In the genomic region with DNA sequence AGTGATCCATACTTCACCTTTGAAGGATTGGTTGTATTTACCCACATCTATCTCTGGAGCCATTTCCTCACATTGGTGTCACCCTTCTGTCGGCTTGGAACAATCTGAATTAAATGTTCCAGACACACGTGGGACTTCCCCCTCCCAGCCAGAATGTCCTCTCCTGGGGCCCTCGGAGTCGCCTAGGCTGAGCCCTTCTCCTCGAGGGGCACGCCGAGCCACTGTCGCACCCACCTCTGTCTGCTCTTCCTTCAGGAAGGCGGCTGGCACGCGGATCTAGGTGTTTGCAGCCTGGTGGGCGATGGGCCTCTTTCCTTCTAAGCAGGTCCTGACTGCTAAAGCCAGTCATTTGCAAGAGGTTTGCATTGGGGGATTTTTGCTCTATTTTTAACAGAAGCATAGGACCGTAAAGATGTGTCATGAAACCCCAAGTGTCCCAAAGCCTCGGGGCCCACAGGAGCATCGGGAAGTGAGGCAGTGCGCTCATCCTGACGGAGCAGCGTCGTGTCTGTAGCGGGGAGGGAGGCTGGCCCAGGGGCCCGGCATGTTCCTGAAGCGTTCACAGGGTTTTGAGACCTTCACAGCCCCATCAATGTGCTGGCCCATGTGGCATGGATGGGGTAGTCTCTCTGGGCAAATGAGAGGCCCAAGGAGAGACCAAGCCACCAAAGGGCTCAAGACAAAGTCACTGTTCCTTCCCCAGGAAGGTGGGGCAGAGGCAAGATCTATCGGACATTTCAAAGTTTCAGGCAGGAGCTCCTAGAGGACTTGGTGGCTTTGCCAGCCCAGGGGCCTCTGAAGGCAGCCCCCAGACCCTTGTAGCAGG, we compare ENCODE assay signal across 25 cellular contexts.
A peak's percentile ranks its signal among the peaks of the same experiment; 100 is the strongest.
DNase-seq lines count a peak whose midpoint lies in the region; ATAC-seq and TF ChIP-seq lines count a peak whose summit lies in the region.
"Had no signal": no experiment of that assay in that cellular context is flagged by ENCODE, and none has a peak within 500 bp of the region (broad histone marks: within the 10 kb centered on the region; RNA-seq: fewer than 3 reads in every experiment).

No MANE protein-coding gene starts in this region.

- H3K79me2 ChIP-seq in neural progenitor cell (ENCODE audit: low read depth): no peaks in the 10 kb centered on the region

- no peak overlapping the region for H3K9ac ChIP-seq in neural progenitor cell

- H3K36me3 ChIP-seq in neural progenitor cell: no peaks in the 10 kb centered on the region

- DNase-seq in GM10266 (ENCODE audit: extremely low spot score): peak; percentile 64
- no peak for DNase-seq in neural progenitor cell (ENCODE audit: low spot score)
- DNase-seq in ureter (ENCODE audit: low spot score): no peak
- DNase-seq in activated CD4-positive, alpha-beta T cell treated with anti-CD3 and anti-CD28 coated beads, Interleukin-2, amount 50 U/mL, for 4 hours: no peak
- DNase-seq in DMS53 (lab: John Stamatoyannopoulos, UW): no peak
- no peak for DNase-seq in middle frontal gyrus (ENCODE audit: extremely low spot score, low spot score)
- DNase-seq: activated CD4-positive, alpha-beta T cell treated with anti-CD3 and anti-CD28 coated beads, Interleukin-2, amount 10 ng/mL, durations not matched to agents 7 days and 5 days; activated CD8-positive, alpha-beta memory T cell treated with anti-CD3 and anti-CD28 coated beads, Interleukin-2, amount 50 U/mL, for 48 hours; activated gamma-delta T cell treated with Interleukin-2 at 50 U/mL for 16 hours; amniotic stem cell; dermis blood vessel endothelial cell; DND-41; heart right ventricle; KBM-7; NCI-H187; NCI-H748 treated with DMSO at 0.1 percent for 48 hours; OCI-M1; SHP77; stimulated activated CD4-positive, alpha-beta T cell treated with anti-CD3 and anti-CD28 coated beads, Interleukin-2, amount 100 ng/mL, for 48 hours; transverse colon had no signal

- H3K36me3 Mint-ChIP-seq in neural progenitor cell: peaks cover 5% of the 10 kb centered on the region

- H4K20me1 ChIP-seq in neural progenitor cell (ENCODE audit: low read depth): no peaks in the 10 kb centered on the region

- no peak overlapping the region for H3K27ac ChIP-seq in neural progenitor cell
- H3K27ac ChIP-seq: heart right ventricle, skin epidermis, transverse colon had no signal

- no peak overlapping the region for H2AFZ ChIP-seq in neural progenitor cell (replicated peaks)

- TF ChIP-seq CTCF in GM10266 (IDR thresholded peaks at IDR 0.05; ENCODE audit: control insufficient read depth, insufficient read depth, low read depth, missing control alignments) (no peak), neural progenitor cell (IDR thresholded peaks at IDR 0.05) (no peak)

- no peaks in the 10 kb centered on the region for H3K9me3 ChIP-seq in neural progenitor cell (ENCODE audit: low read depth)
- H3K9me3 ChIP-seq: heart right ventricle, transverse colon had no signal

- no peaks in the 10 kb centered on the region for H3K27me3 ChIP-seq in neural progenitor cell
- H3K27me3 ChIP-seq: heart right ventricle, transverse colon had no signal

- no peaks in the 10 kb centered on the region for H3K9me3 Mint-ChIP-seq in neural progenitor cell
- H3K9me3 Mint-ChIP-seq: activated CD4-positive, alpha-beta T cell treated with anti-CD3 and anti-CD28 coated beads, Interleukin-2, amount 10 ng/mL, durations not matched to agents 7 days and 5 days; stimulated activated naive CD8-positive, alpha-beta T cell treated with anti-CD3 and anti-CD28 coated beads, Interleukin-15, Interleukin-2, amounts not matched to agents 100 ng/mL and 50 ng/mL, for 24 hours had no signal

- ATAC-seq in GM19351 (IDR thresholded peaks at IDR 0.05; ENCODE audit: unreplicated experiment): peak; percentile 66
- ATAC-seq in HG03442 (IDR thresholded peaks at IDR 0.05; ENCODE audit: unreplicated experiment): peak; percentile 39
- ATAC-seq: heart right ventricle, left lobe of liver had no signal

- H3K27me3 Mint-ChIP-seq in neural progenitor cell (ENCODE audit: insufficient read depth, low read depth): peaks cover 5% of the 10 kb centered on the region
- H3K27me3 Mint-ChIP-seq: activated CD4-positive, alpha-beta T cell treated with anti-CD3 and anti-CD28 coated beads, Interleukin-2, amount 10 ng/mL, durations not matched to agents 7 days and 5 days; stimulated activated naive CD8-positive, alpha-beta T cell treated with anti-CD3 and anti-CD28 coated beads, Interleukin-15, Interleukin-2, amounts not matched to agents 100 ng/mL and 50 ng/mL, for 24 hours had no signal

- H3F3A ChIP-seq in neural progenitor cell (ENCODE audit: low read depth): no peaks in the 10 kb centered on the region

- no peak overlapping the region for H3K4me2 ChIP-seq in neural progenitor cell

- H3K27ac Mint-ChIP-seq in neural progenitor cell: peak overlapping the region; percentile 33
- H3K27ac Mint-ChIP-seq: activated CD4-positive, alpha-beta T cell treated with anti-CD3 and anti-CD28 coated beads, Interleukin-2, amount 10 ng/mL, durations not matched to agents 7 days and 5 days; stimulated activated naive CD8-positive, alpha-beta T cell treated with anti-CD3 and anti-CD28 coated beads, Interleukin-15, Interleukin-2, amounts not matched to agents 100 ng/mL and 50 ng/mL, for 24 hours had no signal

- H3K4me1 ChIP-seq in neural progenitor cell: no peaks in the 10 kb centered on the region
- H3K4me1 ChIP-seq: heart right ventricle, transverse colon had no signal

- H3K4me3 ChIP-seq in neural progenitor cell: no peak overlapping the region
- H3K4me3 ChIP-seq: heart right ventricle, skin epidermis, transverse colon had no signal

- H3K4me3 Mint-ChIP-seq in neural progenitor cell: no peak overlapping the region
- H3K4me3 Mint-ChIP-seq: activated CD4-positive, alpha-beta T cell treated with anti-CD3 and anti-CD28 coated beads, Interleukin-2, amount 10 ng/mL, durations not matched to agents 7 days and 5 days; stimulated activated naive CD8-positive, alpha-beta T cell treated with anti-CD3 and anti-CD28 coated beads, Interleukin-15, Interleukin-2, amounts not matched to agents 100 ng/mL and 50 ng/mL, for 24 hours had no signal

- no peaks in the 10 kb centered on the region for H3K4me1 Mint-ChIP-seq in neural progenitor cell
